ENCODE assay signal across 18 cellular contexts in the genomic region with DNA sequence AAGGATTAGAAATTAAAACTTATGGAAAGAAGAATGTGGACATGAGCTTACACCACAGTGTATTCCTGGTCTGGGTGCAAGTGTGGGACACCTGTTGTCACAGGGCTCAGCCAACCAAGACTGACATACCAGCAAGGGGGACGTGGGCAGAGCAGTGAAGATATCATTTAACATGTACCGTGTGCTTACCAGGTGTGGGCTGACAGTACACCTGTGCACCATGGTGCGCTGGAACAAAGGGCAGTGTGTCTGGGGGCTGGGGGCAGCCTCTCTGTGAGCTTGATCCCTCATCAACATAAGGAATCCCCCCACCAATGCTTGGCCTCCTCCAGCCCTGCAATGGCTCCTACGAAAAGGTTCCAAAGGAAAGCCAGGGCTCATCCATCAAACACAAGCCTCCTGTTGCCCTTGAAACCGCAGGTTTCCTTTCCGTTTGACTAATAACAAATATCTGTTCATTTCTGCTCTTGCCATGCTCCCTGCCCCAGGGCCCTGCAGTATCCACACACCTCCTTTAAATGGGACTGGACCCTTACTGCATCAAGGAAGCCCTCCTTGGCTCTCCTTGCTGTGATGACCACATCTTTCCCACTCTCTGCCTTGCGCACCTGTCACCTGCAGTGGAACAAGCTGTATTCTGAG. TPM values are rescaled to one million over a fixed set of nuclear protein-coding genes. Genes with fewer than 3 reads are reported as not detected.
DNase-seq lines count a peak whose midpoint lies in the region; ATAC-seq, FAIRE-seq and TF ChIP-seq lines count a peak whose summit lies in the region.
"Had no signal": no experiment of that assay in that cellular context is flagged by ENCODE, and none has a peak within 500 bp of the region (broad histone marks: within the 10 kb centered on the region; RNA-seq: fewer than 3 reads in every experiment).

No MANE protein-coding gene starts in this region.

- DNase-seq in MM.1S (no peak), GM12878 (ENCODE audit: low read depth, low spot score) (no peak), myocyte (ENCODE audit: low read depth) (peak; percentile 42), breast epithelium (ENCODE audit: low spot score in 2 of 2) (no peak), SHP77 (lab: John Stamatoyannopoulos, UW) (no peak)
- DNase-seq: ACHN; BE2C; Caco-2; CD4-positive, alpha-beta T cell; DMS153; DMS79; GDM1; H9 had no signal

- peak; percentile 73 for ATAC-seq in GM12878
- no peak for ATAC-seq in GM18517 (IDR thresholded peaks at IDR 0.05; ENCODE audit: unreplicated experiment)
- ATAC-seq: HepG2 had no signal

- TF ChIP-seq POLR2A in GM12878 (IDR thresholded peaks at IDR 0.05; ENCODE audit: low read depth, low read length) (no peak), breast epithelium (IDR thresholded peaks at IDR 0.05) (no peak)

- H3K36me3 ChIP-seq in MM.1S (replicated peaks; ENCODE audit: insufficient read depth, low read length) (0 out of 2 replicates have a peak, but pooled peaks cover 7% of the 10 kb centered on the region), GM12878 (ENCODE audit: control insufficient read depth in 2 of 2, insufficient read depth in 2 of 2, low read length in 1 of 2) (peaks cover 0 to 3% of the 10 kb centered on the region in 2 experiments; a peak in 2 of 4 replicates), breast epithelium (peaks cover 12% of the 10 kb centered on the region)
- H3K36me3 ChIP-seq: BE2C had no signal

- H4K20me1 ChIP-seq in MM.1S (ENCODE audit: insufficient read depth, low read length), result no peaks in the 10 kb centered on the region
- no peaks in the 10 kb centered on the region for H4K20me1 ChIP-seq in GM12878 (ENCODE audit: control insufficient read depth, insufficient read depth)

- 29% methylated on average over 7 of the region's 7 CpGs for WGBS in GM12878 (ENCODE audit: insufficient coverage, insufficient replicate concordance, low lambda C conversion rate, missing lambda C conversion rate)

- no peaks in the 10 kb centered on the region; the same call in 1 of the 2 replicates for H3K79me2 ChIP-seq in MM.1S (ENCODE audit: low read length)
- H3K79me2 ChIP-seq in GM12878 (ENCODE audit: control insufficient read depth, insufficient read depth, low read length), result no peaks in the 10 kb centered on the region

- RAD21 ChIA-PET in GM12878 (lab: Charles Lee; ENCODE audit: unreplicated experiment), result no interaction called here

- H3K27me3 ChIP-seq in MM.1S (replicated peaks; ENCODE audit: insufficient read depth, low read length) (no peaks in the 10 kb centered on the region), GM12878 (replicated peaks in 1 of 2; ENCODE audit: control insufficient read depth in 2 of 2, insufficient read depth in 2 of 2, low read length in 1 of 2) (no peaks in the 10 kb centered on the region), breast epithelium (no peaks in the 10 kb centered on the region)
- H3K27me3 ChIP-seq: BE2C had no signal

- H3K9me3 ChIP-seq in MM.1S (replicated peaks; ENCODE audit: insufficient read depth, low read length), result no peaks in the 10 kb centered on the region
- H3K9me3 ChIP-seq in GM12878 (replicated peaks; ENCODE audit: control insufficient read depth, insufficient read depth, low read length), result no peaks in the 10 kb centered on the region
- H3K9me3 ChIP-seq in breast epithelium, result no peaks in the 10 kb centered on the region
- H3K9me3 ChIP-seq: BE2C, Caco-2 had no signal

- no peak overlapping the region for H2AFZ ChIP-seq in MM.1S (ENCODE audit: low read length)
- no peak overlapping the region for H2AFZ ChIP-seq in GM12878 (ENCODE audit: control insufficient read depth, low read depth, low read length)

- H3K4me2 ChIP-seq in MM.1S (ENCODE audit: low read depth, low read length) (no peak overlapping the region), GM12878 (ENCODE audit: control insufficient read depth, insufficient read depth) (no peak overlapping the region)

- POLR2A ChIA-PET in GM12878 (lab: Charles Lee), result no interaction called here

- no peak overlapping the region for H3K9ac ChIP-seq in MM.1S (ENCODE audit: low read length)
- H3K9ac ChIP-seq in GM12878 (ENCODE audit: control insufficient read depth, insufficient read depth, low read length), result no peak overlapping the region

- TF ChIP-seq RAD21 in GM12878 (IDR thresholded peaks at IDR 0.05; ENCODE audit: insufficient read depth, low read depth, low read length), result no peak

- no peak for TF ChIP-seq CTCF in MM.1S (IDR thresholded peaks at IDR 0.05; ENCODE audit: low read length)
- TF ChIP-seq CTCF in GM12878 (IDR thresholded peaks at IDR 0.05 in 2 of 3, conservative IDR thresholded peaks at IDR 0.05 in 1 of 3; ENCODE audit: control insufficient read depth in 2 of 3, extremely low read depth in 1 of 3, insufficient read depth in 1 of 3, low read depth in 3 of 3, low read length in 3 of 3), result no peak
- TF ChIP-seq CTCF in breast epithelium (IDR thresholded peaks at IDR 0.05), result no peak

- peak overlapping the region; percentile 35; the same call in 1 of the 2 replicates for H3K27ac ChIP-seq in MM.1S (ENCODE audit: low read length)
- no peak overlapping the region for H3K27ac ChIP-seq in GM12878 (ENCODE audit: control insufficient read depth, insufficient read depth)
- no peak overlapping the region for H3K27ac ChIP-seq in breast epithelium
- H3K27ac ChIP-seq: C4-2B had no signal

- no peaks in the 10 kb centered on the region for H3K9me2 ChIP-seq in MM.1S (replicated peaks; ENCODE audit: insufficient read depth, low read length)

- H3K4me1 ChIP-seq in MM.1S (ENCODE audit: low read length) (peaks cover 3% of the 10 kb centered on the region), GM12878 (ENCODE audit: control insufficient read depth, insufficient read depth, low read length) (peaks cover 5% of the 10 kb centered on the region), breast epithelium (no peaks in the 10 kb centered on the region)
- H3K4me1 ChIP-seq: BE2C, Caco-2 had no signal

- 0 out of 2 replicates have a peak, but pooled peaks cover 4% of the 10 kb centered on the region for H3F3A ChIP-seq in MM.1S (ENCODE audit: insufficient read depth, low read length)

- intact Hi-C loops in GM12878 (cut with micrococcal nuclease; ENCODE audit: unreplicated experiment) (no loop called here), breast epithelium (cut with DNase I; ENCODE audit: low total_unique reads) (no loop called here)

- no peak for TF ChIP-seq EP300 in GM12878 (IDR thresholded peaks at IDR 0.05; ENCODE audit: borderline replicate concordance in 1 of 2, control insufficient read depth in 1 of 2, low read depth in 2 of 2, low read length in 2 of 2)

- no peak for FAIRE-seq in GM12878 (lab: Jason Lieb, UNC)
- FAIRE-seq: A204.1, H1, HepG2 had no signal

- H3K4me3 ChIP-seq in MM.1S (ENCODE audit: low read length), result no peak overlapping the region
- no peak overlapping the region for H3K4me3 ChIP-seq in GM12878
- H3K4me3 ChIP-seq in breast epithelium, result no peak overlapping the region

- CTCF ChIA-PET in GM12878 (lab: Yijun Ruan, JAX), result no interaction called here

- SMC1A ChIA-PET in GM12878 (lab: Charles Lee; ENCODE audit: uncharacterized antibody, unreplicated experiment), result interaction anchor here (1.2 kb wide), 1 partner anchor 11 kb away, joined by 3 read pairs; no protein-coding TSS in a partner anchor

- BruUV-seq in GM12878 (replicated peaks; lab: Mats Ljungman, UMichigan), result no TSS peak

- in situ Hi-C loops in GM12878 (cut with MboI), result no loop called here

TF ChIP-seq in GM12878, 131 proteins besides CTCF, POLR2A, EP300 and RAD21 (continues in another document):
- TF ChIP-seq JUNB (IDR thresholded peaks at IDR 0.05) (peak; percentile 20; the same call in 1 of the 2 replicates), RUNX3 (IDR thresholded peaks at IDR 0.05; ENCODE audit: low read length) (peak; percentile 64), CBX3 (IDR thresholded peaks at IDR 0.05; ENCODE audit: borderline replicate concordance, low read depth) (no peak), IKZF1 (conservative IDR thresholded peaks at IDR 0.05) (0 out of 2 replicates have a peak, but pooled peaks have one; percentile 14)

RNA-seq across cellular contexts. Expression of a gene that starts 16.7 kb away (rescaled TPM):
- total RNA-seq in GM12878 (2013; cell fraction: nucleolus; rRNA removed), result 34.7 and 35.6 TPM in 2 replicates
- 8.4 and 8.6 TPM in 2 replicates for total RNA-seq in GM12878 (2014; rRNA removed)
- total RNA-seq in GM12878 (2014; rRNA removed; fragmentation: Illumina TruSeq; extraction: Trizol), result 6.1 and 6.8 TPM in 2 replicates
- 10.4 TPM in 2 replicates for total RNA-seq in GM12878 (2021)
- polyA plus RNA-seq in GM12878 (2011; ENCODE audit: low read depth), result 1.0 TPM
- 1.6 and 1.9 TPM in 2 replicates for polyA plus RNA-seq in GM12878 (2011; rRNA removed)
- polyA plus RNA-seq in GM12878 (2011; cell fraction: cytosol; rRNA removed), result 2.0 and 2.6 TPM in 2 replicates
- 5.7 and 6.0 TPM in 2 replicates for polyA plus RNA-seq in GM12878 (2011; cell fraction: nucleus; rRNA removed)
- polyA plus RNA-seq in GM12878 (2012), result 1.1 and 1.6 TPM in 2 replicates
- 4.8 and 5.2 TPM in 2 replicates for polyA plus RNA-seq in GM12878 (2014; fragmentation: Illumina TruSeq; extraction: Trizol)
- polyA plus RNA-seq in GM12878 (2014; fragmentation: Nextera tagmentation; extraction: Ambion mirVana), result under 1 TPM; 0.34 to 0.58 TPM
- 4.6 and 5.3 TPM in 2 replicates for polyA plus RNA-seq in GM12878 (2014; rRNA removed)
- polyA plus RNA-seq in GM12878 (2016; fragmentation: Nextera tagmentation; extraction: Ambion mirVana), result 1 to 10 TPM; 5.9 to 6.5 TPM
- polyA minus RNA-seq in GM12878 (2011; rRNA and poly(A)+ RNA removed), result 6.1 TPM in 2 replicates
- 2.0 and 2.9 TPM in 2 replicates for polyA minus RNA-seq in GM12878 (2011; cell fraction: cytosol; rRNA and poly(A)+ RNA removed)
- polyA minus RNA-seq in GM12878 (2011; cell fraction: nucleus; rRNA and poly(A)+ RNA removed), result 4.0 and 5.7 TPM in 2 replicates
- 10.8 and 11.6 TPM in 2 replicates for total RNA-seq in myocyte
- 7.0 TPM for polyA plus RNA-seq in myocyte (2012)
- total RNA-seq in breast epithelium, result 10 to 100 TPM; 16.0 to 19.5 (median 17.7) TPM
- total RNA-seq: Caco-2, HepG2 had no signal
- polyA plus RNA-seq: HepG2 had no signal

RNA-seq across cellular contexts. Expression of a gene that starts 19.4 kb away (rescaled TPM):
- 162 and 193 TPM in 2 replicates for total RNA-seq in GM12878 (2013; cell fraction: nucleolus; rRNA removed)
- 27.1 and 29.3 TPM in 2 replicates for total RNA-seq in GM12878 (2014; rRNA removed)
- 22.4 and 23.0 TPM in 2 replicates for total RNA-seq in GM12878 (2014; rRNA removed; fragmentation: Illumina TruSeq; extraction: Trizol)
- 51.2 and 55.9 TPM in 2 replicates for total RNA-seq in GM12878 (2021)
- polyA plus RNA-seq in GM12878 (2011; ENCODE audit: low read depth), result 3.5 TPM
- 6.8 and 8.8 TPM in 2 replicates for polyA plus RNA-seq in GM12878 (2011; rRNA removed)
- polyA plus RNA-seq in GM12878 (2011; cell fraction: cytosol; rRNA removed), result 8.5 and 9.9 TPM in 2 replicates
- polyA plus RNA-seq in GM12878 (2011; cell fraction: nucleus; rRNA removed), result 44.5 and 74.2 TPM in 2 replicates
- polyA plus RNA-seq in GM12878 (2012), result 6.3 and 7.5 TPM in 2 replicates
- polyA plus RNA-seq in GM12878 (2014; fragmentation: Illumina TruSeq; extraction: Trizol), result 21.4 and 26.6 TPM in 2 replicates
- 1 to 10 TPM in 1 of 2 experiments, under 1 TPM in 1; 0.87 to 1.2 TPM for polyA plus RNA-seq in GM12878 (2014; fragmentation: Nextera tagmentation; extraction: Ambion mirVana)
- polyA plus RNA-seq in GM12878 (2014; rRNA removed), result 33.8 and 36.0 TPM in 2 replicates
- 1 to 10 TPM; 2.0 to 3.0 TPM for polyA plus RNA-seq in GM12878 (2016; fragmentation: Nextera tagmentation; extraction: Ambion mirVana)
- polyA minus RNA-seq in GM12878 (2011; rRNA and poly(A)+ RNA removed), result 13.7 and 22.3 TPM in 2 replicates
- 7.4 and 10.7 TPM in 2 replicates for polyA minus RNA-seq in GM12878 (2011; cell fraction: cytosol; rRNA and poly(A)+ RNA removed)
- polyA minus RNA-seq in GM12878 (2011; cell fraction: nucleus; rRNA and poly(A)+ RNA removed), result 36.5 and 58.0 TPM in 2 replicates
- 74.5 and 82.9 TPM in 2 replicates for total RNA-seq in myocyte
- 40.7 TPM for polyA plus RNA-seq in myocyte (2012)
- 10 to 100 TPM; 20.0 to 27.5 (median 25.9) TPM for total RNA-seq in breast epithelium
- total RNA-seq: Caco-2 had no signal
